ENCODE assay signal across 8 cellular contexts in the genomic region with DNA sequence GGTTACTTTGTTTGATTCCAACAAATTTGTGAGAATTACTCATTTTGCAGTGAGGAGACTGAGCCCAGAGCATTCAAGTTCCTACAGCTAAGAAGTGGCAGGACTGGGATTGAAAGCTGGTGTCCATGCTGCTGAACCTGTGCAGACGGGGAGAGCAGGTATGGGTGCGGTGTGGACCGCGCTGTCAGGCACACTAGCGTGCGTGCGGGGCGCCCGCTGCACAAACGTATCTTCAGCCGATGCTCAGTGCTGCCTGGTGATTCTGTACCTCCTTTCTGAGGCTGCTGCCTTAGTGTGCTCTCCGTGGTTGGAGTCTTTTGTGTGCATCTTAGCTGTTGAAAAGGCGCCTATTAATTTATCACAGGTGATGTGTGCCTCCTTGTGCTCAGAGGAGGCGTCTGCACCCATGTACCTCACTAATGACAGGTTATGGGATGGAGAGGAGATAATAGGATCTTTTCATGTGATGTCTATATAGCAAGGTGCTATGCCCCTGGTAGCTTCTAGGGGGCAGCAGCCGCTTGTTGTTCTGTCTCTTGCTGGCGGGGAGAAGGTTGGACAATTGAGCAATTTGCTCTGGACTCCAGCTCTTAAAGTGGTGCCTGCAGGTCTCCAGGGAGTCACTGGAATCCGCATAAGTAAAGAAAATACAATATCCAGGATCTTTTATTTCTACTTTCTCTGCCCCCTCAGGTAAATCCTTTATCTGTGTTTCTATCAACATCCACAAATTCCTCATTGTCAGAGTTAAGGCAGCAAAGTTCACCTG. TPM values are rescaled to one million over a fixed set of nuclear protein-coding genes. Genes with fewer than 3 reads are reported as not detected.
DNase-seq lines count a peak whose midpoint lies in the region; ATAC-seq and TF ChIP-seq lines count a peak whose summit lies in the region.

No MANE protein-coding gene starts in this region.

- H3K9me2 ChIP-seq in DOHH2 (replicated peaks; ENCODE audit: control insufficient read depth, low read length): no peaks in the 10 kb centered on the region

- peaks cover 2% of the 10 kb centered on the region; the same call in 1 of the 2 replicates for H3F3A ChIP-seq in DOHH2 (ENCODE audit: control insufficient read depth, insufficient read depth)

- H3K4me1 ChIP-seq in DOHH2 (ENCODE audit: control insufficient read depth, low read length): peaks cover 5% of the 10 kb centered on the region
- peaks cover 29 to 32% of the 10 kb centered on the region in 2 donors for H3K4me1 ChIP-seq in naive thymus-derived CD4-positive, alpha-beta T cell (ENCODE audit: control insufficient read depth in 2 of 2, insufficient read depth in 2 of 2, low read length in 2 of 2)
- H3K4me1 ChIP-seq in upper lobe of right lung: peaks cover 35% of the 10 kb centered on the region

- H3K27ac Mint-ChIP-seq in naive thymus-derived CD4-positive, alpha-beta T cell: peak overlapping the region; percentile 37 to 85 (median 57)

- no peaks in the 10 kb centered on the region for H3K36me3 ChIP-seq in DOHH2 (ENCODE audit: control insufficient read depth, low read length)
- no peaks in the 10 kb centered on the region for H3K36me3 ChIP-seq in naive thymus-derived CD4-positive, alpha-beta T cell (ENCODE audit: control insufficient read depth in 2 of 3, insufficient read depth in 3 of 3, low read length in 3 of 3)
- H3K36me3 ChIP-seq in upper lobe of right lung: no peaks in the 10 kb centered on the region

- CTCF ChIA-PET in naive thymus-derived CD4-positive, alpha-beta T cell (lab: Charles Lee): interaction anchor here (0.6 to 5.8 kb wide), 12 partner anchors 9 to 435 kb away, joined by 3 to 43 read pairs (median 4); no protein-coding TSS in a partner anchor

- H3K4me3 Mint-ChIP-seq in naive thymus-derived CD4-positive, alpha-beta T cell: peak overlapping the region in 4 of 10 donors; percentile 7 to 66 (median 36)

- H3K9me3 ChIP-seq in DOHH2 (ENCODE audit: control insufficient read depth, insufficient read depth, low read length): no peaks in the 10 kb centered on the region
- no peaks in the 10 kb centered on the region for H3K9me3 ChIP-seq in naive thymus-derived CD4-positive, alpha-beta T cell (ENCODE audit: control insufficient read depth in 2 of 3, low read length in 3 of 3)
- no peaks in the 10 kb centered on the region for H3K9me3 ChIP-seq in upper lobe of right lung

- no peaks in the 10 kb centered on the region for H3K9me3 Mint-ChIP-seq in naive thymus-derived CD4-positive, alpha-beta T cell

- H4K20me1 ChIP-seq in DOHH2 (ENCODE audit: control insufficient read depth, insufficient read depth, low read depth, low read length): peaks cover 9% of the 10 kb centered on the region

- ATAC-seq in naive thymus-derived CD4-positive, alpha-beta T cell: peak; percentile 78
- ATAC-seq in upper lobe of right lung: peak; percentile 91

- peaks cover 52% of the 10 kb centered on the region for H3K79me2 ChIP-seq in DOHH2 (ENCODE audit: control insufficient read depth, low read length)

- no peaks in the 10 kb centered on the region for H3K27me3 Mint-ChIP-seq in naive thymus-derived CD4-positive, alpha-beta T cell

- intact Hi-C loops in naive thymus-derived CD4-positive, alpha-beta T cell (cut with micrococcal nuclease): loop anchor here (1.0 kb wide), 5 partner anchors 12 to 435 kb away; no protein-coding TSS in a partner anchor
- intact Hi-C loops in upper lobe of right lung (cut with DNase I): loop anchor here (10.0 kb wide), 1 partner anchor 358 kb away; no protein-coding TSS in a partner anchor

- peak; percentile 84 for TF ChIP-seq CTCF in DOHH2 (IDR thresholded peaks at IDR 0.05; ENCODE audit: low read depth, low read length, poor library complexity, severe bottlenecking)
- peak; percentile 93 for TF ChIP-seq CTCF in epithelial cell of proximal tubule (conservative IDR thresholded peaks at IDR 0.05; ENCODE audit: low read depth, low read length)
- TF ChIP-seq CTCF in upper lobe of right lung (IDR thresholded peaks at IDR 0.05): peak; percentile 86

- POLR2A ChIA-PET in naive thymus-derived CD4-positive, alpha-beta T cell (lab: Charles Lee): interaction anchor here (0.6 to 1.5 kb wide), 3 partner anchors 11 to 21 kb away, joined by 3 to 6 read pairs (median 4); no protein-coding TSS in a partner anchor

- H3K4me2 ChIP-seq in DOHH2 (ENCODE audit: low read length): no peak overlapping the region

- no peak overlapping the region for H3K27ac ChIP-seq in DOHH2 (ENCODE audit: low read depth, low read length)
- H3K27ac ChIP-seq in naive thymus-derived CD4-positive, alpha-beta T cell (ENCODE audit: low read depth, low read length): no peak overlapping the region
- H3K27ac ChIP-seq in upper lobe of right lung: no peak overlapping the region

- TF ChIP-seq RAD21 in Ishikawa (IDR thresholded peaks at IDR 0.05; ENCODE audit: low read depth): peak; percentile 90

- no peak for TF ChIP-seq EP300 in Ishikawa (IDR thresholded peaks at IDR 0.05; ENCODE audit: borderline replicate concordance)

- no peak overlapping the region for H3K4me3 ChIP-seq in DOHH2 (ENCODE audit: low read length)
- no peak overlapping the region for H3K4me3 ChIP-seq in epithelial cell of proximal tubule (ENCODE audit: low read depth, low read length)
- H3K4me3 ChIP-seq in naive thymus-derived CD4-positive, alpha-beta T cell (ENCODE audit: low read length): no peak overlapping the region
- no peak overlapping the region for H3K4me3 ChIP-seq in upper lobe of right lung

- H3K4me1 Mint-ChIP-seq in naive thymus-derived CD4-positive, alpha-beta T cell: peaks cover 38 to 76% (median 54%) of the 10 kb centered on the region in 7 donors

- H3K27me3 ChIP-seq in DOHH2 (ENCODE audit: control insufficient read depth, low read length) (no peaks in the 10 kb centered on the region), upper lobe of right lung (no peaks in the 10 kb centered on the region)
- no peaks in the 10 kb centered on the region for H3K27me3 ChIP-seq in naive thymus-derived CD4-positive, alpha-beta T cell (ENCODE audit: control insufficient read depth in 2 of 2, insufficient read depth in 2 of 2, low read length in 2 of 2)

- DNase-seq in NOMO-1 treated with DMSO at 0.1 percent for 48 hours (lab: John Stamatoyannopoulos, UW; ENCODE audit: unreplicated experiment) (peak; percentile 73), epithelial cell of proximal tubule (ENCODE audit: low read depth) (no peak), upper lobe of right lung (no peak), NCI-H1048 (lab: John Stamatoyannopoulos, UW) (no peak)
- DNase-seq in activated CD8-positive, alpha-beta memory T cell treated with anti-CD3 and anti-CD28 coated beads, Interleukin-2, amount 50 U/mL, for 4 hours: peak; percentile 54
- peak in 7 of 9 donors; percentile 32 to 60 (median 55) for DNase-seq in naive thymus-derived CD4-positive, alpha-beta T cell

- H3K36me3 Mint-ChIP-seq in naive thymus-derived CD4-positive, alpha-beta T cell: peaks cover 0 to 6% (median 0%) of the 10 kb centered on the region in 5 donors

TF ChIP-seq in Ishikawa, 13 proteins besides CTCF, POLR2A, EP300 and RAD21:
- TF ChIP-seq, protein P1, sequence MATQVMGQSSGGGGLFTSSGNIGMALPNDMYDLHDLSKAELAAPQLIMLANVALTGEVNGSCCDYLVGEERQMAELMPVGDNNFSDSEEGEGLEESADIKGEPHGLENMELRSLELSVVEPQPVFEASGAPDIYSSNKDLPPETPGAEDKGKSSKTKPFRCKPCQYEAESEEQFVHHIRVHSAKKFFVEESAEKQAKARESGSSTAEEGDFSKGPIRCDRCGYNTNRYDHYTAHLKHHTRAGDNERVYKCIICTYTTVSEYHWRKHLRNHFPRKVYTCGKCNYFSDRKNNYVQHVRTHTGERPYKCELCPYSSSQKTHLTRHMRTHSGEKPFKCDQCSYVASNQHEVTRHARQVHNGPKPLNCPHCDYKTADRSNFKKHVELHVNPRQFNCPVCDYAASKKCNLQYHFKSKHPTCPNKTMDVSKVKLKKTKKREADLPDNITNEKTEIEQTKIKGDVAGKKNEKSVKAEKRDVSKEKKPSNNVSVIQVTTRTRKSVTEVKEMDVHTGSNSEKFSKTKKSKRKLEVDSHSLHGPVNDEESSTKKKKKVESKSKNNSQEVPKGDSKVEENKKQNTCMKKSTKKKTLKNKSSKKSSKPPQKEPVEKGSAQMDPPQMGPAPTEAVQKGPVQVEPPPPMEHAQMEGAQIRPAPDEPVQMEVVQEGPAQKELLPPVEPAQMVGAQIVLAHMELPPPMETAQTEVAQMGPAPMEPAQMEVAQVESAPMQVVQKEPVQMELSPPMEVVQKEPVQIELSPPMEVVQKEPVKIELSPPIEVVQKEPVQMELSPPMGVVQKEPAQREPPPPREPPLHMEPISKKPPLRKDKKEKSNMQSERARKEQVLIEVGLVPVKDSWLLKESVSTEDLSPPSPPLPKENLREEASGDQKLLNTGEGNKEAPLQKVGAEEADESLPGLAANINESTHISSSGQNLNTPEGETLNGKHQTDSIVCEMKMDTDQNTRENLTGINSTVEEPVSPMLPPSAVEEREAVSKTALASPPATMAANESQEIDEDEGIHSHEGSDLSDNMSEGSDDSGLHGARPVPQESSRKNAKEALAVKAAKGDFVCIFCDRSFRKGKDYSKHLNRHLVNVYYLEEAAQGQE (IDR thresholded peaks at IDR 0.05; ENCODE audit: low read depth): no peak
- peak; percentile 93 for TF ChIP-seq CEBPB (IDR thresholded peaks at IDR 0.05)
- no peak for TF ChIP-seq TEAD4 (IDR thresholded peaks at IDR 0.05)

RNA-seq across cellular contexts. Expression of a gene that starts 32.5 kb away (rescaled TPM):
- total RNA-seq in epithelial cell of proximal tubule (19.2 and 22.2 TPM in 2 replicates), upper lobe of right lung (25.8 TPM)
- 10 to 100 TPM; 20.9 to 27.8 (median 22.0) TPM for total RNA-seq in naive thymus-derived CD4-positive, alpha-beta T cell
- polyA plus RNA-seq in naive thymus-derived CD4-positive, alpha-beta T cell: 1 to 10 TPM; 3.6 to 6.8 TPM

RNA-seq across cellular contexts. Expression of a gene that starts 35.0 kb away (rescaled TPM):
- total RNA-seq in epithelial cell of proximal tubule: 49.5 and 55.4 TPM in 2 replicates
- total RNA-seq in naive thymus-derived CD4-positive, alpha-beta T cell: 10 to 100 TPM; 13.5 to 36.0 (median 23.4) TPM
- polyA plus RNA-seq in naive thymus-derived CD4-positive, alpha-beta T cell: 10 to 100 TPM; 16.5 to 36.7 TPM
- 36.9 TPM for total RNA-seq in upper lobe of right lung

RNA-seq across cellular contexts. Expression of a gene that starts 57.5 kb away (rescaled TPM):
- total RNA-seq in epithelial cell of proximal tubule: not detected in 2 replicates
- total RNA-seq in naive thymus-derived CD4-positive, alpha-beta T cell: under 1 TPM in 2 of 5 experiments, not detected in 3; 0.27 to 0.90 TPM
- not detected for polyA plus RNA-seq in naive thymus-derived CD4-positive, alpha-beta T cell
- not detected for total RNA-seq in upper lobe of right lung

Comparison
In these comparisons a context has a peak if more than half of its experiments do, and no peak if none do; other contexts are left out.
1. DNase-seq: peak in NOMO-1 treated with DMSO at 0.1 percent for 48 hours (single experiment), activated CD8-positive, alpha-beta memory T cell treated with anti-CD3 and anti-CD28 coated beads, Interleukin-2, amount 50 U/mL, for 4 hours (single experiment) and naive thymus-derived CD4-positive, alpha-beta T cell (7 of 9); none in epithelial cell of proximal tubule (single experiment), upper lobe of right lung (single experiment) and NCI-H1048 (single experiment).
2. Peak in every context shown above with its lines, with median percentiles within 50 percentile points of each other: CTCF ChIP-seq.